21 cellular contexts compared by ENCODE assay signal in genomic region chr2:71212336-71212735, GRCh38.
"Had no signal": no experiment of that assay in that cellular context is flagged by ENCODE, and none has a peak within 500 bp of the region (broad histone marks: within the 10 kb centered on the region; RNA-seq: fewer than 3 reads in every experiment).

No MANE protein-coding gene starts in this region.

- H3K4me1 ChIP-seq: colonic mucosa, left lung, lower lobe of right lung, testis, tibial nerve, upper lobe of right lung, vagina had no signal

- H3K27ac ChIP-seq: colonic mucosa, gastrocnemius medialis, left lung, lower lobe of right lung, prostate gland, testis, tibial nerve, upper lobe of right lung, vagina had no signal

- DNase-seq: colonic mucosa; dermis blood vessel endothelial cell; erythroblast; gastrocnemius medialis; left lung; lower lobe of right lung; mesenchymal stem cell; midbrain; occipital lobe; pancreas; retina; right lobe of liver; stimulated activated CD4-positive, alpha-beta T cell treated with anti-CD3 and anti-CD28 coated beads, Interleukin-1b, Interleukin-23, amount 100 ng/mL, for 48 hours; stimulated activated CD4-positive, alpha-beta T cell treated with anti-CD3 and anti-CD28 coated beads, Interleukin-4, amount 100 ng/mL, for 24 hours; testis; upper lobe of right lung had no signal

- H3K4me3 ChIP-seq: colonic mucosa, gastrocnemius medialis, left lung, lower lobe of right lung, pancreas, prostate gland, right lobe of liver, testis, tibial nerve, upper lobe of right lung, vagina had no signal

- H3K9me3 ChIP-seq: colonic mucosa, gastrocnemius medialis, left lung, lower lobe of right lung, pancreas, prostate gland, right lobe of liver, testis, tibial nerve, upper lobe of right lung, vagina had no signal

- H3K27me3 ChIP-seq: colonic mucosa, gastrocnemius medialis, left lung, pancreas, right lobe of liver, testis, tibial nerve, upper lobe of right lung, vagina had no signal

- H3K36me3 ChIP-seq: colonic mucosa, gastrocnemius medialis, left lung, lower lobe of right lung, pancreas, prostate gland, right lobe of liver, tibial nerve, upper lobe of right lung, vagina had no signal

- ATAC-seq: gastrocnemius medialis; left lung; lower lobe of right lung; natural killer cell treated with Interleukin-12 subunit alpha and Interleukin-12 subunit beta and Interleukin-15 and Interleukin-18, amount 100 ng/mL, for 72 hours; pancreas; right lobe of liver; stimulated activated memory B cell treated with anti-CD40 and anti-IgM and Interleukin-4, amounts not matched to agents 10 μg/mL and 1 μg/mL and 100 μg/mL, for 72 hours; upper lobe of right lung had no signal
